1 cellular context compared by ENCODE assay signal in genomic region chr16:1929578-1930337, GRCh38.
TF ChIP-seq lines count a peak whose summit lies in the region.

No MANE protein-coding gene starts in this region.

TF ChIP-seq in GM12878, 131 proteins besides CTCF, POLR2A, EP300 and RAD21 (continued from another document and continues in another):
- TF ChIP-seq ZNF592 (IDR thresholded peaks at IDR 0.05) (peak; percentile 91), ZBED1 (IDR thresholded peaks at IDR 0.05; ENCODE audit: borderline replicate concordance) (no peak), TARDBP (IDR thresholded peaks at IDR 0.05; ENCODE audit: borderline replicate concordance) (no peak; the same call in 1 of the 2 replicates), ZBTB33 (IDR thresholded peaks at IDR 0.05) (no peak; the same call in 1 of the 2 replicates), PKNOX1 (IDR thresholded peaks at IDR 0.05) (no peak), TBL1XR1 (IDR thresholded peaks at IDR 0.05; ENCODE audit: low read depth, low read length) (no peak), ZBTB40 (IDR thresholded peaks at IDR 0.05; ENCODE audit: borderline replicate concordance) (no peak), SUZ12 (IDR thresholded peaks at IDR 0.05; ENCODE audit: unreplicated experiment) (no peak), SMC3 (IDR thresholded peaks at IDR 0.05; ENCODE audit: borderline replicate concordance, low read length) (peak; percentile 89), ZNF384 (IDR thresholded peaks at IDR 0.05; ENCODE audit: borderline replicate concordance, low read depth, low read length) (no peak), SRF (IDR thresholded peaks at IDR 0.05; ENCODE audit: low read depth in 2 of 2, low read length in 2 of 2) (no peak), NKRF (conservative IDR thresholded peaks at IDR 0.05) (peak; percentile 55; the same call in 1 of the 2 replicates), GATAD2B (conservative IDR thresholded peaks at IDR 0.05; ENCODE audit: low read depth) (peak; percentile 80), ZBTB4 (CRISPR knock-in tag; IDR thresholded peaks at IDR 0.05) (no peak), HSF1 (IDR thresholded peaks at IDR 0.05; ENCODE audit: low read depth, low read length) (no peak), CBX3 (IDR thresholded peaks at IDR 0.05; ENCODE audit: borderline replicate concordance, low read depth) (no peak), BCL3 (IDR thresholded peaks at IDR 0.05; ENCODE audit: borderline replicate concordance, insufficient read depth, low read depth, low read length, poor library complexity, severe bottlenecking) (no peak), ZNF274 (IDR thresholded peaks at IDR 0.05; ENCODE audit: insufficient read depth, insufficient read length) (no peak), IKZF1 (conservative IDR thresholded peaks at IDR 0.05) (peak; percentile 85), TCF7 (IDR thresholded peaks at IDR 0.05; ENCODE audit: borderline replicate concordance) (no peak), CHD2 (IDR thresholded peaks at IDR 0.05; ENCODE audit: borderline replicate concordance, low read depth, low read length) (no peak), SMARCA5 (IDR thresholded peaks at IDR 0.05) (peak; percentile 97), BCLAF1 (IDR thresholded peaks at IDR 0.05) (no peak), TCF3 (IDR thresholded peaks at IDR 0.05; ENCODE audit: borderline replicate concordance, insufficient read depth, low read depth, low read length) (no peak), SIN3A (IDR thresholded peaks at IDR 0.05; ENCODE audit: low read depth, low read length) (no peak)
